In genomic region chr3:50338989-50339388, GRCh38 we compare ENCODE assay signal across 7 cellular contexts. TPM values are rescaled to one million over a fixed set of nuclear protein-coding genes. Genes with fewer than 3 reads are reported as not detected.
DNase-seq lines count a peak whose midpoint lies in the region; ATAC-seq and FAIRE-seq lines count a peak whose summit lies in the region.

No MANE protein-coding gene starts in this region.

- no peaks in the 10 kb centered on the region for H3K27me3 ChIP-seq in esophagus (ENCODE audit: control insufficient read depth in 1 of 2, insufficient read depth in 2 of 2, low read length in 2 of 2)

- H3K9me3 ChIP-seq in esophagus (ENCODE audit: control insufficient read depth in 2 of 2, insufficient read depth in 1 of 2, low read depth in 1 of 2, low read length in 1 of 2): no peaks in the 10 kb centered on the region

- no peak for ATAC-seq in stimulated activated naive B cell treated with anti-CD40 and anti-IgM and Interleukin-4, amounts not matched to agents 10 μg/mL and 1 μg/mL and 100 μg/mL, for 72 hours (replicated peaks)
- ATAC-seq in GM21825 (IDR thresholded peaks at IDR 0.05; ENCODE audit: unreplicated experiment): no peak
- no peak for ATAC-seq in HG03175 (IDR thresholded peaks at IDR 0.05; ENCODE audit: unreplicated experiment)

- H3K4me1 Mint-ChIP-seq in stimulated activated naive B cell treated with anti-CD40 and anti-IgM and Interleukin-4, amounts not matched to agents 10 μg/mL and 1 μg/mL and 100 μg/mL, for 72 hours: peaks cover 37 to 79% of the 10 kb centered on the region in 2 donors

- H3K9me3 Mint-ChIP-seq in stimulated activated naive B cell treated with anti-CD40 and anti-IgM and Interleukin-4, amounts not matched to agents 10 μg/mL and 1 μg/mL and 100 μg/mL, for 72 hours: no peaks in the 10 kb centered on the region

- FAIRE-seq in GM19239 (lab: Jason Lieb, UNC): peak; percentile 76

- H3K4me3 Mint-ChIP-seq in stimulated activated naive B cell treated with anti-CD40 and anti-IgM and Interleukin-4, amounts not matched to agents 10 μg/mL and 1 μg/mL and 100 μg/mL, for 72 hours: peak overlapping the region; percentile 90 to 94

- peaks cover 12 to 22% of the 10 kb centered on the region in 2 donors for H3K4me1 ChIP-seq in esophagus (ENCODE audit: control insufficient read depth in 2 of 2, insufficient read depth in 2 of 2, low read length in 1 of 2)

- no peaks in the 10 kb centered on the region for H3K27me3 Mint-ChIP-seq in stimulated activated naive B cell treated with anti-CD40 and anti-IgM and Interleukin-4, amounts not matched to agents 10 μg/mL and 1 μg/mL and 100 μg/mL, for 72 hours

- H3K27ac Mint-ChIP-seq in stimulated activated naive B cell treated with anti-CD40 and anti-IgM and Interleukin-4, amounts not matched to agents 10 μg/mL and 1 μg/mL and 100 μg/mL, for 72 hours: peak overlapping the region; percentile 98

- no peak for DNase-seq in GM19239 (ENCODE audit: insufficient read length, low spot score)
- peak; percentile 40 for DNase-seq in RPMI8226
- no peak for DNase-seq in stimulated activated naive B cell treated with anti-CD40 and anti-IgM and Interleukin-4, amounts not matched to agents 10 μg/mL and 1 μg/mL and 100 μg/mL, for 72 hours
- DNase-seq in NCI-H1105 treated with DMSO at 0.1 percent for 48 hours (lab: John Stamatoyannopoulos, UW): no peak

- no peaks in the 10 kb centered on the region for H3K36me3 ChIP-seq in esophagus (ENCODE audit: control insufficient read depth in 2 of 2, insufficient read depth in 2 of 2, low read length in 1 of 2)

- peak overlapping the region; percentile 30 to 98 for H3K27ac ChIP-seq in esophagus (ENCODE audit: low read depth in 2 of 2, low read length in 1 of 2)

- WGBS in esophagus, 2 donors: 64 to 68% methylated on average over 4 of the region's 4 CpGs

- peaks cover 20 to 47% of the 10 kb centered on the region in 2 donors for H3K36me3 Mint-ChIP-seq in stimulated activated naive B cell treated with anti-CD40 and anti-IgM and Interleukin-4, amounts not matched to agents 10 μg/mL and 1 μg/mL and 100 μg/mL, for 72 hours

- H3K4me3 ChIP-seq in esophagus (ENCODE audit: low read depth in 1 of 2, low read length in 2 of 2): peak overlapping the region in 1 of 2 donors; percentile 13

RNA-seq across cellular contexts. Expression of gene RASSF1, which starts 1.6 kb away (rescaled TPM):
- 10 to 100 TPM; 15.0 to 20.3 TPM for polyA plus RNA-seq in esophagus

RNA-seq across cellular contexts. Expression of gene ZMYND10, which starts 6.5 kb away (rescaled TPM):
- under 1 TPM; 0.29 to 0.35 TPM for polyA plus RNA-seq in esophagus

RNA-seq across cellular contexts. Expression of gene TUSC2, which starts 11.0 kb away (rescaled TPM):
- 10 to 100 TPM; 14.2 to 34.6 TPM for polyA plus RNA-seq in esophagus

RNA-seq across cellular contexts. Expression of gene NPRL2, which starts 11.6 kb away (rescaled TPM):
- polyA plus RNA-seq in esophagus: 10 to 100 TPM; 14.9 to 16.4 TPM

RNA-seq across cellular contexts. Expression of gene CYB561D2, which starts 11.7 kb away (rescaled TPM):
- polyA plus RNA-seq in esophagus: 10 to 100 TPM; 12.8 to 21.8 TPM
